ENCODE assay signal across 1 cellular context in the genomic region with DNA sequence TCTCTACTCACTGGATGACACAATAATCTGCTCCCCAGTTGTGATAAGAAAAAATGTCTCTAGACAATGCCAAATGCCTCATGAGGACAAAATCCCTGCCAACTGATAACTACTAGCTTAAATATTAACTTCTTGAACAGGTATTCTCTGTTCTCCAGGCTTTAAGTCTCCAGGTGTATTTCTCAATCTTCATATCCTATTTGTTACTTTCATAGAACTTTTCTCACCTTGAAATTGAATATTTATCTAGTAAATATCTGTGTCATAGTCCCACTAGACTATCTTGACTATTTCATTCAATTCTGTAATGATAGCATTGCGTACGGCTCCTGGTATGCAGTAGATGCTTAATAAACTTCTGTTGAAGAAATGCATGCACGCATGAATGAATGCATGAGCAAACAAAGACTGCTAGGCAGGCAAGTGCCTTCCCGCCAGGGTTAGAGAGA.
TF ChIP-seq lines count a peak whose summit lies in the region.

No MANE protein-coding gene starts in this region.

TF ChIP-seq in HepG2, 621 proteins besides CTCF, POLR2A, EP300 and RAD21 (continued from another document and continues in another):
- TF ChIP-seq MED13 (CRISPR knock-in tag; IDR thresholded peaks at IDR 0.05) (0 out of 2 replicates have a peak, but pooled peaks have one; percentile 18), ZNF609 (CRISPR knock-in tag; IDR thresholded peaks at IDR 0.05; ENCODE audit: borderline replicate concordance) (no peak), ZMYM2 (CRISPR knock-in tag; IDR thresholded peaks at IDR 0.05) (0 out of 2 replicates have a peak, but pooled peaks have one; percentile 40), FOXA1 (IDR thresholded peaks at IDR 0.05) (no peak), FOXA1 (CRISPR knock-in tag; IDR thresholded peaks at IDR 0.05) (peak; percentile 47; the same call in 1 of the 2 replicates), ZKSCAN8 (CRISPR knock-in tag; IDR thresholded peaks at IDR 0.05; ENCODE audit: borderline replicate concordance) (peak; percentile 97), SMAD3 (CRISPR knock-in tag; IDR thresholded peaks at IDR 0.05) (no peak), ZNF614 (CRISPR knock-in tag; IDR thresholded peaks at IDR 0.05; ENCODE audit: borderline replicate concordance) (no peak), MTF2 (CRISPR knock-in tag; IDR thresholded peaks at IDR 0.05; ENCODE audit: borderline replicate concordance) (no peak), ZFY (CRISPR knock-in tag; IDR thresholded peaks at IDR 0.05) (no peak), TFDP2 (CRISPR knock-in tag; IDR thresholded peaks at IDR 0.05) (0 out of 2 replicates have a peak, but pooled peaks have one; percentile 31), ZNF142 (CRISPR knock-in tag; IDR thresholded peaks at IDR 0.05) (no peak), GATAD2A (CRISPR knock-in tag; IDR thresholded peaks at IDR 0.05) (peak; percentile 80), ZSCAN29 (CRISPR knock-in tag; conservative IDR thresholded peaks at IDR 0.05) (0 out of 2 replicates have a peak, but pooled peaks have one; percentile 43), NCOA2 (CRISPR knock-in tag; IDR thresholded peaks at IDR 0.05) (peak; percentile 81)
- TF ChIP-seq, protein P1, sequence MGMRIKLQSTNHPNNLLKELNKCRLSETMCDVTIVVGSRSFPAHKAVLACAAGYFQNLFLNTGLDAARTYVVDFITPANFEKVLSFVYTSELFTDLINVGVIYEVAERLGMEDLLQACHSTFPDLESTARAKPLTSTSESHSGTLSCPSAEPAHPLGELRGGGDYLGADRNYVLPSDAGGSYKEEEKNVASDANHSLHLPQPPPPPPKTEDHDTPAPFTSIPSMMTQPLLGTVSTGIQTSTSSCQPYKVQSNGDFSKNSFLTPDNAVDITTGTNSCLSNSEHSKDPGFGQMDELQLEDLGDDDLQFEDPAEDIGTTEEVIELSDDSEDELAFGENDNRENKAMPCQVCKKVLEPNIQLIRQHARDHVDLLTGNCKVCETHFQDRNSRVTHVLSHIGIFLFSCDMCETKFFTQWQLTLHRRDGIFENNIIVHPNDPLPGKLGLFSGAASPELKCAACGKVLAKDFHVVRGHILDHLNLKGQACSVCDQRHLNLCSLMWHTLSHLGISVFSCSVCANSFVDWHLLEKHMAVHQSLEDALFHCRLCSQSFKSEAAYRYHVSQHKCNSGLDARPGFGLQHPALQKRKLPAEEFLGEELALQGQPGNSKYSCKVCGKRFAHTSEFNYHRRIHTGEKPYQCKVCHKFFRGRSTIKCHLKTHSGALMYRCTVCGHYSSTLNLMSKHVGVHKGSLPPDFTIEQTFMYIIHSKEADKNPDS (CRISPR knock-in tag; IDR thresholded peaks at IDR 0.05) = no peak
- TF ChIP-seq, protein P2, sequence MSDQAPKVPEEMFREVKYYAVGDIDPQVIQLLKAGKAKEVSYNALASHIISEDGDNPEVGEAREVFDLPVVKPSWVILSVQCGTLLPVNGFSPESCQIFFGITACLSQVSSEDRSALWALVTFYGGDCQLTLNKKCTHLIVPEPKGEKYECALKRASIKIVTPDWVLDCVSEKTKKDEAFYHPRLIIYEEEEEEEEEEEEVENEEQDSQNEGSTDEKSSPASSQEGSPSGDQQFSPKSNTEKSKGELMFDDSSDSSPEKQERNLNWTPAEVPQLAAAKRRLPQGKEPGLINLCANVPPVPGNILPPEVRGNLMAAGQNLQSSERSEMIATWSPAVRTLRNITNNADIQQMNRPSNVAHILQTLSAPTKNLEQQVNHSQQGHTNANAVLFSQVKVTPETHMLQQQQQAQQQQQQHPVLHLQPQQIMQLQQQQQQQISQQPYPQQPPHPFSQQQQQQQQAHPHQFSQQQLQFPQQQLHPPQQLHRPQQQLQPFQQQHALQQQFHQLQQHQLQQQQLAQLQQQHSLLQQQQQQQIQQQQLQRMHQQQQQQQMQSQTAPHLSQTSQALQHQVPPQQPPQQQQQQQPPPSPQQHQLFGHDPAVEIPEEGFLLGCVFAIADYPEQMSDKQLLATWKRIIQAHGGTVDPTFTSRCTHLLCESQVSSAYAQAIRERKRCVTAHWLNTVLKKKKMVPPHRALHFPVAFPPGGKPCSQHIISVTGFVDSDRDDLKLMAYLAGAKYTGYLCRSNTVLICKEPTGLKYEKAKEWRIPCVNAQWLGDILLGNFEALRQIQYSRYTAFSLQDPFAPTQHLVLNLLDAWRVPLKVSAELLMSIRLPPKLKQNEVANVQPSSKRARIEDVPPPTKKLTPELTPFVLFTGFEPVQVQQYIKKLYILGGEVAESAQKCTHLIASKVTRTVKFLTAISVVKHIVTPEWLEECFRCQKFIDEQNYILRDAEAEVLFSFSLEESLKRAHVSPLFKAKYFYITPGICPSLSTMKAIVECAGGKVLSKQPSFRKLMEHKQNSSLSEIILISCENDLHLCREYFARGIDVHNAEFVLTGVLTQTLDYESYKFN (CRISPR knock-in tag; conservative IDR thresholded peaks at IDR 0.05) = peak; percentile 78
- TF ChIP-seq, protein P3, sequence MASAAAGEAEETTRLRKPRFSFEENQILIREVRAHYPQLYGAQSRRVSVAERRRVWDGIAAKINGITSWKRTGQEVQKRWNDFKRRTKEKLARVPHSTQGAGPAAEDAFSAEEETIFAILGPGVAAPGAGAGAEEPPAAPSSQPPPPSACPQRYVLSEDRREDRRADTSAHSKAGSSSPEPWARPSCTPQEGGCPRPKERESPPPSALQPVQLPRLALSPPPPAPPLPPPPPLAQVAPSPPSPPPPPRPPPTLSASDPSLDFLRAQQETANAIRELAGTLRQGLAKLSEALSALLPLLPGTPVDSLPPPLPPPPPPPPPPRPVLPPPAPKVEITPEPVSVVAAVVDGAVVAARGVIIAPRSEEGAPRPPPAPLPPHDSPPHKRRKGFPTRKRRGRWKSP (CRISPR knock-in tag; IDR thresholded peaks at IDR 0.05) = no peak
- TF ChIP-seq, protein P4, sequence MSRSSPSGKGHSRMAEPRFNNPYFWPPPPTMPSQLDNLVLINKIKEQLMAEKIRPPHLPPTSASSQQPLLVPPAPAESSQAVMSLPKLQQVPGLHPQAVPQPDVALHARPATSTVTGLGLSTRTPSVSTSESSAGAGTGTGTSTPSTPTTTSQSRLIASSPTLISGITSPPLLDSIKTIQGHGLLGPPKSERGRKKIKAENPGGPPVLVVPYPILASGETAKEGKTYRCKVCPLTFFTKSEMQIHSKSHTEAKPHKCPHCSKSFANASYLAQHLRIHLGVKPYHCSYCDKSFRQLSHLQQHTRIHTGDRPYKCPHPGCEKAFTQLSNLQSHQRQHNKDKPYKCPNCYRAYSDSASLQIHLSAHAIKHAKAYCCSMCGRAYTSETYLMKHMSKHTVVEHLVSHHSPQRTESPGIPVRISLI (CRISPR knock-in tag; IDR thresholded peaks at IDR 0.05; ENCODE audit: borderline replicate concordance) = peak; percentile 46; the same call in 1 of the 2 replicates
- TF ChIP-seq, protein P5, sequence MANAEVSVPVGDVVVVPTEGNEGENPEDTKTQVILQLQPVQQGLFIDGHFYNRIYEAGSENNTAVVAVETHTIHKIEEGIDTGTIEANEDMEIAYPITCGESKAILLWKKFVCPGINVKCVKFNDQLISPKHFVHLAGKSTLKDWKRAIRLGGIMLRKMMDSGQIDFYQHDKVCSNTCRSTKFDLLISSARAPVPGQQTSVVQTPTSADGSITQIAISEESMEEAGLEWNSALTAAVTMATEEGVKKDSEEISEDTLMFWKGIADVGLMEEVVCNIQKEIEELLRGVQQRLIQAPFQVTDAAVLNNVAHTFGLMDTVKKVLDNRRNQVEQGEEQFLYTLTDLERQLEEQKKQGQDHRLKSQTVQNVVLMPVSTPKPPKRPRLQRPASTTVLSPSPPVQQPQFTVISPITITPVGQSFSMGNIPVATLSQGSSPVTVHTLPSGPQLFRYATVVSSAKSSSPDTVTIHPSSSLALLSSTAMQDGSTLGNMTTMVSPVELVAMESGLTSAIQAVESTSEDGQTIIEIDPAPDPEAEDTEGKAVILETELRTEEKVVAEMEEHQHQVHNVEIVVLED (CRISPR knock-in tag; IDR thresholded peaks at IDR 0.05; ENCODE audit: borderline replicate concordance) = 0 out of 2 replicates have a peak, but pooled peaks have one; percentile 19
- TF ChIP-seq, protein P6, sequence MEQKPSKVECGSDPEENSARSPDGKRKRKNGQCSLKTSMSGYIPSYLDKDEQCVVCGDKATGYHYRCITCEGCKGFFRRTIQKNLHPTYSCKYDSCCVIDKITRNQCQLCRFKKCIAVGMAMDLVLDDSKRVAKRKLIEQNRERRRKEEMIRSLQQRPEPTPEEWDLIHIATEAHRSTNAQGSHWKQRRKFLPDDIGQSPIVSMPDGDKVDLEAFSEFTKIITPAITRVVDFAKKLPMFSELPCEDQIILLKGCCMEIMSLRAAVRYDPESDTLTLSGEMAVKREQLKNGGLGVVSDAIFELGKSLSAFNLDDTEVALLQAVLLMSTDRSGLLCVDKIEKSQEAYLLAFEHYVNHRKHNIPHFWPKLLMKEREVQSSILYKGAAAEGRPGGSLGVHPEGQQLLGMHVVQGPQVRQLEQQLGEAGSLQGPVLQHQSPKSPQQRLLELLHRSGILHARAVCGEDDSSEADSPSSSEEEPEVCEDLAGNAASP (CRISPR knock-in tag; IDR thresholded peaks at IDR 0.05; ENCODE audit: borderline replicate concordance) = peak; percentile 81; the same call in 1 of the 2 replicates
